1 cellular context compared by ENCODE assay signal in genomic region chr7:88218428-88218745, GRCh38.
TF ChIP-seq lines count a peak whose summit lies in the region.

No MANE protein-coding gene starts in this region.

TF ChIP-seq in GM23338, 12 proteins besides CTCF, POLR2A, EP300 and RAD21 (continued from another document):
- TF ChIP-seq ZNF462 (CRISPR knock-in tag; IDR thresholded peaks at IDR 0.05) = no peak
- TF ChIP-seq EZH2phosphoT487 (IDR thresholded peaks at IDR 0.05; ENCODE audit: unreplicated experiment) = no peak
- TF ChIP-seq NANOG (IDR thresholded peaks at IDR 0.05; ENCODE audit: borderline replicate concordance) = no peak
- no peak for TF ChIP-seq CREB1 (CRISPR knock-in tag; IDR thresholded peaks at IDR 0.05; ENCODE audit: low read depth)
- TF ChIP-seq ETS1 (IDR thresholded peaks at IDR 0.05) = no peak
- no peak for TF ChIP-seq POLR2AphosphoS5 (IDR thresholded peaks at IDR 0.05; ENCODE audit: low read depth)
- no peak for TF ChIP-seq STAT1 (IDR thresholded peaks at IDR 0.05; ENCODE audit: unreplicated experiment)
- TF ChIP-seq ZNF114 (CRISPR knock-in tag; IDR thresholded peaks at IDR 0.05) = no peak
